ENCODE assay signal across 19 cellular contexts in genomic region chr14:101103321-101103901, GRCh38.
DNase-seq lines count a peak whose midpoint lies in the region; ATAC-seq and TF ChIP-seq lines count a peak whose summit lies in the region.
"Had no signal": no experiment of that assay in that cellular context is flagged by ENCODE, and none has a peak within 500 bp of the region (broad histone marks: within the 10 kb centered on the region; RNA-seq: fewer than 3 reads in every experiment).

No MANE protein-coding gene starts in this region.

- peak; percentile 48 for DNase-seq in activated effector memory CD4-positive, alpha-beta T cell treated with anti-CD3 and anti-CD28 coated beads, Interleukin-2, amount 50 U/mL, for 16 hours
- no peak for DNase-seq in activated effector memory CD4-positive, alpha-beta T cell treated with Interleukin-2 at 50 U/mL for 16 hours
- DNase-seq in ecto neural progenitor cell (ENCODE audit: low spot score) = peak; percentile 46
- DNase-seq in lung (ENCODE audit: low spot score) = peak; percentile 26
- peak; percentile 61 for DNase-seq in type B pancreatic cell (ENCODE audit: extremely low spot score, unreplicated experiment)
- DNase-seq in trophoblast cell = no peak
- DNase-seq: activated CD4-positive, alpha-beta T cell treated with anti-CD3 and anti-CD28 coated beads, Interleukin-2, amount 10 ng/mL, durations not matched to agents 7 days and 5 days; mammary epithelial cell; NCI-H1436; NCI-H2171; NCI-H748 treated with DMSO at 0.1 percent for 48 hours; PC-3 had no signal

- no peaks in the 10 kb centered on the region for H3K79me2 ChIP-seq in trophoblast cell (ENCODE audit: control insufficient read depth, insufficient read depth, low read length, poor library complexity)

- H3K27me3 ChIP-seq in lung (ENCODE audit: control insufficient read depth, insufficient read depth) (no peaks in the 10 kb centered on the region), trophoblast cell (ENCODE audit: insufficient read depth, low read length) (no peaks in the 10 kb centered on the region)
- H3K27me3 ChIP-seq: breast epithelium had no signal

- H2BK5ac ChIP-seq in trophoblast cell (ENCODE audit: low read depth, low read length, poor library complexity) = no peak overlapping the region

- no peak overlapping the region for H4K12ac ChIP-seq in trophoblast cell (ENCODE audit: low read depth, low read length)

- H3K9me3 ChIP-seq in lung (ENCODE audit: control insufficient read depth in 2 of 2, insufficient read depth in 1 of 2, low read length in 1 of 2) (peaks cover 0 to 22% of the 10 kb centered on the region in 2 donors), trophoblast cell (ENCODE audit: insufficient read depth, low read depth, low read length) (peaks cover 4% of the 10 kb centered on the region)
- H3K9me3 ChIP-seq: prostate gland had no signal

- no peaks in the 10 kb centered on the region for H3K36me3 ChIP-seq in lung (ENCODE audit: control insufficient read depth in 2 of 2, insufficient read depth in 2 of 2, low read length in 2 of 2)
- no peaks in the 10 kb centered on the region for H3K36me3 ChIP-seq in trophoblast cell (ENCODE audit: control insufficient read depth in 1 of 2, insufficient read depth in 2 of 2, low read length in 2 of 2)
- H3K36me3 ChIP-seq: breast epithelium, prostate gland had no signal

- 93 to 95% methylated on average over 26 of the region's 26 CpGs for WGBS in lung, 2 donors
- no CpG with 5 or more reads among the region's 26 CpGs for WGBS in trophoblast cell (ENCODE audit: extremely low coverage, insufficient coverage, insufficient read length)

- no peak overlapping the region for H3K4me3 Mint-ChIP-seq in type B pancreatic cell
- H3K4me3 Mint-ChIP-seq: activated CD4-positive, alpha-beta T cell treated with anti-CD3 and anti-CD28 coated beads, Interleukin-2, amount 10 ng/mL, durations not matched to agents 7 days and 5 days; naive thymus-derived CD8-positive, alpha-beta T cell had no signal

- TF ChIP-seq CTCF in lung (IDR thresholded peaks at IDR 0.05; ENCODE audit: control extremely low read depth, extremely low read depth) (no peak), type B pancreatic cell (conservative IDR thresholded peaks at IDR 0.05) (no peak)

- H3K4me1 ChIP-seq in lung (ENCODE audit: control insufficient read depth in 2 of 2, insufficient read depth in 2 of 2, low read length in 2 of 2) (no peaks in the 10 kb centered on the region), trophoblast cell (ENCODE audit: control insufficient read depth in 1 of 2, insufficient read depth in 2 of 2, low read length in 2 of 2) (no peaks in the 10 kb centered on the region)
- H3K4me1 ChIP-seq: breast epithelium, prostate gland had no signal

- H3K27ac ChIP-seq in lung (ENCODE audit: low read depth in 1 of 2, low read length in 1 of 2) = no peak overlapping the region
- no peak overlapping the region for H3K27ac ChIP-seq in trophoblast cell (ENCODE audit: low read depth, low read length)
- H3K27ac ChIP-seq: breast epithelium, C4-2B, prostate gland had no signal

- peaks cover 6% of the 10 kb centered on the region for H3K9me3 Mint-ChIP-seq in type B pancreatic cell
- H3K9me3 Mint-ChIP-seq: activated CD4-positive, alpha-beta T cell treated with anti-CD3 and anti-CD28 coated beads, Interleukin-2, amount 10 ng/mL, durations not matched to agents 7 days and 5 days had no signal

- H3K4me3 ChIP-seq in lung = no peak overlapping the region
- H3K4me3 ChIP-seq in trophoblast cell (ENCODE audit: low read depth, low read length) = no peak overlapping the region
- H3K4me3 ChIP-seq: A549, breast epithelium, prostate gland had no signal

- peaks cover 4% of the 10 kb centered on the region for H3K36me3 Mint-ChIP-seq in type B pancreatic cell
- H3K36me3 Mint-ChIP-seq: naive thymus-derived CD8-positive, alpha-beta T cell had no signal

- H3K4me1 Mint-ChIP-seq in type B pancreatic cell (ENCODE audit: unreplicated experiment) = no peaks in the 10 kb centered on the region
- H3K4me1 Mint-ChIP-seq: activated CD4-positive, alpha-beta T cell treated with anti-CD3 and anti-CD28 coated beads, Interleukin-2, amount 10 ng/mL, durations not matched to agents 7 days and 5 days; naive thymus-derived CD8-positive, alpha-beta T cell had no signal

- no peak overlapping the region for H2AK5ac ChIP-seq in trophoblast cell (ENCODE audit: low read length)

- no peak overlapping the region for H3K23ac ChIP-seq in trophoblast cell (ENCODE audit: low read length)

- no peak overlapping the region for H2AFZ ChIP-seq in trophoblast cell (ENCODE audit: insufficient read depth, low read length, poor library complexity)

- no peak overlapping the region for H4K8ac ChIP-seq in trophoblast cell (ENCODE audit: low read depth, low read length)

- no peak for ATAC-seq in lung (ENCODE audit: insufficient read depth, low FRiP score)
- ATAC-seq in HG03175 (IDR thresholded peaks at IDR 0.05; ENCODE audit: unreplicated experiment) = no peak
- ATAC-seq in GM19395 (IDR thresholded peaks at IDR 0.05; ENCODE audit: unreplicated experiment) = no peak
- ATAC-seq: naive thymus-derived CD8-positive, alpha-beta T cell; PC-3 had no signal

- H3K9ac ChIP-seq in trophoblast cell (ENCODE audit: low read length) = no peak overlapping the region

- no peak overlapping the region for H3K14ac ChIP-seq in trophoblast cell (ENCODE audit: low read length)

- no peak overlapping the region for H3K27ac Mint-ChIP-seq in type B pancreatic cell
- H3K27ac Mint-ChIP-seq: activated CD4-positive, alpha-beta T cell treated with anti-CD3 and anti-CD28 coated beads, Interleukin-2, amount 10 ng/mL, durations not matched to agents 7 days and 5 days had no signal

- peaks cover 3% of the 10 kb centered on the region for H3K27me3 Mint-ChIP-seq in type B pancreatic cell

- H3K4ac ChIP-seq in trophoblast cell (ENCODE audit: low read depth, low read length) = no peak overlapping the region

- no peak overlapping the region for H3K4me2 ChIP-seq in trophoblast cell (ENCODE audit: low read length)
- H3K4me2 ChIP-seq: A549 had no signal

- H3K18ac ChIP-seq in trophoblast cell (ENCODE audit: low read length) = no peak overlapping the region

- H4K91ac ChIP-seq in trophoblast cell (ENCODE audit: low read depth, low read length) = no peak overlapping the region

- H2BK120ac ChIP-seq in trophoblast cell (ENCODE audit: insufficient read depth, low read length, poor library complexity) = no peak overlapping the region

- no peak overlapping the region for H2BK12ac ChIP-seq in trophoblast cell (ENCODE audit: low read length)

- H3K79me1 ChIP-seq in trophoblast cell (ENCODE audit: low read length) = no peaks in the 10 kb centered on the region

Comparison
In these comparisons a context has a peak if more than half of its experiments do, and no peak if none do; other contexts are left out.
1. DNase-seq: peak in activated effector memory CD4-positive, alpha-beta T cell treated with anti-CD3 and anti-CD28 coated beads, Interleukin-2, amount 50 U/mL, for 16 hours (single experiment), ecto neural progenitor cell (single experiment), lung (single experiment) and type B pancreatic cell (single experiment); none in activated effector memory CD4-positive, alpha-beta T cell treated with Interleukin-2 at 50 U/mL for 16 hours (single experiment) and trophoblast cell (0 of 2).